Comparison of ENCODE assay signal across 22 cellular contexts in genomic region chr1:199789141-199789540, GRCh38.
A peak's percentile ranks its signal among the peaks of the same experiment; 100 is the strongest.
DNase-seq lines count a peak whose midpoint lies in the region; FAIRE-seq lines count a peak whose summit lies in the region.
"Had no signal": no experiment of that assay in that cellular context is flagged by ENCODE, and none has a peak within 500 bp of the region (broad histone marks: within the 10 kb centered on the region; RNA-seq: fewer than 3 reads in every experiment).

No MANE protein-coding gene starts in this region.

- H3K27ac ChIP-seq in small intestine (ENCODE audit: low read depth in 1 of 2, low read length in 1 of 2), result no peak overlapping the region
- H3K27ac ChIP-seq: 22Rv1; BLaER1 treated with 17β-estradiol and CSF1 and Interleukin-3, amounts not matched to agents 10 nM and 100 nM had no signal

- no peak overlapping the region for H3K4me3 ChIP-seq in small intestine (ENCODE audit: low read depth in 1 of 2, low read length in 2 of 2)
- H3K4me3 ChIP-seq: BLaER1 treated with 17β-estradiol and CSF1 and Interleukin-3, amounts not matched to agents 10 nM and 100 nM; GM23338 had no signal

- H3K27me3 ChIP-seq in small intestine (ENCODE audit: control insufficient read depth in 2 of 2, insufficient read depth in 2 of 2, low read length in 2 of 2), result no peaks in the 10 kb centered on the region
- H3K27me3 ChIP-seq: BLaER1 treated with 17β-estradiol and CSF1 and Interleukin-3, amounts not matched to agents 10 nM and 100 nM had no signal

- 74 to 89% (median 77%) methylated on average over 1 of the region's 1 CpG for WGBS in small intestine, 3 donors

- H3K9me3 ChIP-seq in small intestine (ENCODE audit: control insufficient read depth, low read depth), result no peaks in the 10 kb centered on the region
- H3K9me3 ChIP-seq: BE2C; BLaER1 treated with 17β-estradiol and CSF1 and Interleukin-3, amounts not matched to agents 10 nM and 100 nM had no signal

- DNase-seq in NCI-H748 (lab: John Stamatoyannopoulos, UW; ENCODE audit: unreplicated experiment), result peak; percentile 37
- DNase-seq in NCI-H748 treated with DMSO at 0.1 percent for 48 hours (lab: John Stamatoyannopoulos, UW), result no peak
- DNase-seq in NCI-H2081 (lab: John Stamatoyannopoulos, UW), result peak; percentile 28 to 71
- DNase-seq in small intestine, result no peak
- no peak for DNase-seq in HCEC 1CT
- DNase-seq in NCI-H1436 (lab: John Stamatoyannopoulos, UW), result no peak
- DNase-seq: ACHN; AML-193; BE2C; Calu3; CD4-positive, alpha-beta T cell; CD8-positive, alpha-beta memory T cell; DMS53; DMS79 treated with DMSO at 0.1 percent for 48 hours; GF-D8; H9 had no signal

- FAIRE-seq in small intestine (lab: Jason Lieb, UNC), result peak; percentile 53
- FAIRE-seq: A204.1, GM12891, GM18507 had no signal

- no peaks in the 10 kb centered on the region for H3K36me3 ChIP-seq in small intestine (ENCODE audit: control insufficient read depth in 2 of 2, insufficient read depth in 2 of 2, low read length in 2 of 2)
- H3K36me3 ChIP-seq: BE2C; BLaER1 treated with 17β-estradiol and CSF1 and Interleukin-3, amounts not matched to agents 10 nM and 100 nM had no signal

- no peaks in the 10 kb centered on the region for H3K4me1 ChIP-seq in small intestine (ENCODE audit: control insufficient read depth in 2 of 2, insufficient read depth in 1 of 2, low read depth in 1 of 2, low read length in 1 of 2)
- H3K4me1 ChIP-seq: BE2C had no signal

Comparison
In these comparisons a context has a peak if more than half of its experiments do, and no peak if none do; other contexts are left out.
1. DNase-seq: peak in NCI-H748 (single experiment) and NCI-H2081 (2 of 2); none in NCI-H748 treated with DMSO at 0.1 percent for 48 hours (single experiment), small intestine (single experiment), HCEC 1CT (single experiment) and NCI-H1436 (single experiment).